Comparison of ENCODE assay signal across 21 cellular contexts in the genomic region with DNA sequence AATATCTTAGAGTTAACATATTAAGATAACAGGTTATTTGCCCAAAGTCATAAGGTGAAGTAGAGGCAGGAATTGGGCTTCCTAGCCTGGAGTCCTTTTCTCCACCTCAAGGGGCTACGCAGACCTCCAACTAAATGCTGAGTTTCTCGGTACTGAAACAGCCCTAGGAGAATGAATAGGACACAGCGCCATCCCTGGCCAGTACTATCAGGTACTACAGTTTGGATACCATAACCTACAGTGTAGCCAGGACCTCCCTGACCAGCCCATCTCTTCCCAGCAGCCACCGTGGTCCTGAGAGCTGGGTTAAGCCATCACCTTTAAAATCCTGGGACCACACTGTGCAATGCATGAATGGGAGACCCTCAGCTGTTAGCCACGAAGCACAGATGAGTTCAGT. TPM values are rescaled to one million over a fixed set of nuclear protein-coding genes. Genes with fewer than 3 reads are reported as not detected.
DNase-seq lines count a peak whose midpoint lies in the region; ATAC-seq, FAIRE-seq and TF ChIP-seq lines count a peak whose summit lies in the region.
"Had no signal": no experiment of that assay in that cellular context is flagged by ENCODE, and none has a peak within 500 bp of the region (broad histone marks: within the 10 kb centered on the region; RNA-seq: fewer than 3 reads in every experiment).

No MANE protein-coding gene starts in this region.

- H3K56ac ChIP-seq in mesendoderm (ENCODE audit: low read length): no peak overlapping the region

- peak; percentile 11; the same call in 1 of the 2 replicates for TF ChIP-seq CTCF in BE2C (IDR thresholded peaks at IDR 0.05; ENCODE audit: low read depth, low read length)
- 0 out of 2 replicates have a peak, but pooled peaks have one; percentile 10 for TF ChIP-seq CTCF in GM12874 (IDR thresholded peaks at IDR 0.05; ENCODE audit: insufficient read depth, low read depth, low read length)
- TF ChIP-seq CTCF in K562 (IDR thresholded peaks at IDR 0.05 in 2 of 3, conservative IDR thresholded peaks at IDR 0.05 in 1 of 3; ENCODE audit: insufficient read depth in 2 of 3, low read depth in 1 of 3, low read length in 3 of 3): peak in 1 of 3 experiments; percentile 6; a peak in 1 of 6 replicates
- TF ChIP-seq CTCF in gastrocnemius medialis (IDR thresholded peaks at IDR 0.05 in 4 of 5, conservative IDR thresholded peaks at IDR 0.05 in 1 of 5): no peak

- no peak for TF ChIP-seq EP300 in K562 (IDR thresholded peaks at IDR 0.05; ENCODE audit: low read length)

- no peaks in the 10 kb centered on the region for H3K79me1 ChIP-seq in mesendoderm (ENCODE audit: low read length)

- no peak overlapping the region for H3K9ac ChIP-seq in K562 (ENCODE audit: insufficient read depth in 1 of 2, low read depth in 2 of 2, low read length in 2 of 2)
- H3K9ac ChIP-seq in mesendoderm (ENCODE audit: low read length): no peak overlapping the region
- H3K9ac ChIP-seq: GM23248, parathyroid adenoma had no signal

- no peaks in the 10 kb centered on the region for H4K20me1 ChIP-seq in K562 (replicated peaks; ENCODE audit: control insufficient read depth, insufficient read depth, low read length)

- ATAC-seq in K562: peak; percentile 78
- no peak for ATAC-seq in gastrocnemius medialis
- ATAC-seq: mucosa of descending colon had no signal

- H3K18ac ChIP-seq in mesendoderm (ENCODE audit: low read length): no peak overlapping the region

- H2AK5ac ChIP-seq in mesendoderm (ENCODE audit: low read length): no peak overlapping the region

- no peak for FAIRE-seq in K562 (lab: Jason Lieb, UNC)

- no peak overlapping the region for H2AFZ ChIP-seq in K562 (ENCODE audit: low read depth, low read length)
- H2AFZ ChIP-seq: GM23248, parathyroid adenoma had no signal

- POLR2A ChIA-PET in K562 (lab: Yijun Ruan, JAX): interaction anchor here (0.6 kb wide), 1 partner anchor 21 kb away, joined by 3 read pairs; no protein-coding TSS in a partner anchor

- intact Hi-C loops in K562 (cut with micrococcal nuclease): no loop called here
- intact Hi-C loops in gastrocnemius medialis (cut with DNase I; ENCODE audit: low total_unique reads): no loop called here

- no peak overlapping the region for H4K5ac ChIP-seq in mesendoderm (ENCODE audit: low read length)

- BruUV-seq in K562 (replicated peaks; lab: Mats Ljungman, UMichigan): no TSS peak

- H3K36me3 ChIP-seq in BE2C (no peaks in the 10 kb centered on the region), K562 (ENCODE audit: control insufficient read depth, insufficient read depth, low read length) (peaks cover 70% of the 10 kb centered on the region; the same call in 2 of the 3 replicates), mesendoderm (ENCODE audit: control insufficient read depth, insufficient read depth, low read length) (no peaks in the 10 kb centered on the region), gastrocnemius medialis (no peaks in the 10 kb centered on the region)

- no peak overlapping the region for H4K8ac ChIP-seq in mesendoderm (ENCODE audit: low read depth, low read length)

- H3K27me3 ChIP-seq in BE2C (no peaks in the 10 kb centered on the region), K562 (ENCODE audit: control insufficient read depth in 2 of 2, insufficient read depth in 2 of 2, low read length in 2 of 2) (no peaks in the 10 kb centered on the region), mesendoderm (ENCODE audit: insufficient read depth, low read length, poor library complexity) (no peaks in the 10 kb centered on the region), gastrocnemius medialis (no peaks in the 10 kb centered on the region)
- H3K27me3 ChIP-seq: Peyer's patch, suprapubic skin had no signal

- no peaks in the 10 kb centered on the region for H3K4me1 ChIP-seq in BE2C
- no peaks in the 10 kb centered on the region; a peak in 1 of 5 replicates for H3K4me1 ChIP-seq in K562 (replicated peaks in 1 of 2; ENCODE audit: control insufficient read depth in 2 of 2, insufficient read depth in 2 of 2, low read length in 2 of 2)
- H3K4me1 ChIP-seq in mesendoderm (ENCODE audit: control insufficient read depth, low read depth, low read length): no peaks in the 10 kb centered on the region
- H3K4me1 ChIP-seq in gastrocnemius medialis: no peaks in the 10 kb centered on the region
- H3K4me1 ChIP-seq: parathyroid adenoma, Peyer's patch, suprapubic skin had no signal

- H3K4me2 ChIP-seq in K562 (ENCODE audit: insufficient read depth, low read length) (no peak overlapping the region), mesendoderm (ENCODE audit: low read length) (no peak overlapping the region)

- no peak overlapping the region for H2BK120ac ChIP-seq in mesendoderm (ENCODE audit: low read depth, low read length)

- no peaks in the 10 kb centered on the region for H3K9me3 ChIP-seq in BE2C
- H3K9me3 ChIP-seq in K562 (replicated peaks; ENCODE audit: control insufficient read depth, insufficient read depth, low read depth, low read length): no peaks in the 10 kb centered on the region
- no peaks in the 10 kb centered on the region for H3K9me3 ChIP-seq in gastrocnemius medialis
- H3K9me3 ChIP-seq: mucosa of descending colon, Peyer's patch, suprapubic skin had no signal

- H3K9me1 ChIP-seq in K562 (ENCODE audit: control insufficient read depth, insufficient read depth, low read length): no peaks in the 10 kb centered on the region

- TF ChIP-seq RAD21 in K562 (CRISPR knock-in tag; conservative IDR thresholded peaks at IDR 0.05 in 1 of 2, IDR thresholded peaks at IDR 0.05 in 1 of 2): no peak

- H3K4ac ChIP-seq in mesendoderm (ENCODE audit: low read depth, low read length): no peak overlapping the region

- H3K79me2 ChIP-seq in K562 (ENCODE audit: control insufficient read depth, insufficient read depth, low read length) (no peaks in the 10 kb centered on the region), mesendoderm (ENCODE audit: control insufficient read depth, insufficient read depth, low read length) (no peaks in the 10 kb centered on the region)
- H3K79me2 ChIP-seq: parathyroid adenoma had no signal

- H2BK15ac ChIP-seq in mesendoderm (replicated peaks; ENCODE audit: low read depth): no peak overlapping the region

- WGBS in K562 (ENCODE audit: insufficient coverage, low coverage, missing lambda C conversion rate): 96% methylated on average over 5 of the region's 5 CpGs
- WGBS in mesendoderm (ENCODE audit: extremely low coverage, insufficient coverage, low lambda C conversion rate): no CpG with 5 or more reads among the region's 5 CpGs

- H2BK5ac ChIP-seq in mesendoderm (ENCODE audit: low read length): no peak overlapping the region

- TF ChIP-seq POLR2A in K562 (conservative IDR thresholded peaks at IDR 0.05): no peak
- no peak for TF ChIP-seq POLR2A in gastrocnemius medialis (IDR thresholded peaks at IDR 0.05)

- H3K23ac ChIP-seq in mesendoderm (ENCODE audit: low read length): no peak overlapping the region

- no peak for DNase-seq in BE2C
- peak in 1 of 4 experiments; percentile 19 for DNase-seq in K562 (ENCODE audit: extremely low read depth in 1 of 4, low spot score in 3 of 4)
- DNase-seq in mesendoderm: peak; percentile 81
- no peak for DNase-seq in GM19238 (ENCODE audit: insufficient read length, low spot score)
- no peak for DNase-seq in NOMO-1 treated with dmso at 0.1 percent for 144 hours (lab: John Stamatoyannopoulos, UW; ENCODE audit: unreplicated experiment)
- DNase-seq in gastrocnemius medialis: no peak
- DNase-seq in SIG-M5 treated with dmso at 0.1 percent for 504 hours (lab: John Stamatoyannopoulos, UW; ENCODE audit: unreplicated experiment): no peak
- DNase-seq: activated CD4-positive, alpha-beta memory T cell treated with anti-CD3 and anti-CD28 coated beads, Interleukin-2, amount 10 ng/mL, durations not matched to agents 7 days and 5 days; amniotic stem cell; caudate nucleus; GM23248; mucosa of descending colon; NCI-H1105; NCI-H526; Peyer's patch; stimulated activated CD4-positive, alpha-beta T cell treated with anti-CD3 and anti-CD28 coated beads, Interleukin-4, amount 100 ng/mL, for 4 hours; stimulated activated CD8-positive, alpha-beta memory T cell treated with anti-CD3 and anti-CD28 coated beads, Interleukin-4, amount 100 ng/mL, for 48 hours had no signal

- in situ Hi-C loops in K562 (cut with MboI): no loop called here
- in situ Hi-C loops in gastrocnemius medialis (cut with MboI; ENCODE audit: low sequenced_read_pairs in 4 of 4): no loop called here

- CTCF ChIA-PET in K562 (lab: Yijun Ruan, JAX; ENCODE audit: low intra/inter-chr PET ratio): no interaction called here

- H3K4me3 ChIP-seq in BE2C (ENCODE audit: low read depth, low read length) (no peak overlapping the region), K562 (no peak overlapping the region), mesendoderm (ENCODE audit: low read length) (no peak overlapping the region), gastrocnemius medialis (no peak overlapping the region)
- H3K4me3 ChIP-seq: GM23248, mucosa of descending colon, Peyer's patch, skin epidermis, suprapubic skin had no signal

- no peak overlapping the region for H3K27ac ChIP-seq in K562 (ENCODE audit: extremely low read depth, low read depth, low read length)
- no peak overlapping the region for H3K27ac ChIP-seq in mesendoderm (ENCODE audit: low read depth, low read length)
- H3K27ac ChIP-seq in gastrocnemius medialis: no peak overlapping the region
- H3K27ac ChIP-seq: GM23248, parathyroid adenoma, Peyer's patch, skin epidermis, suprapubic skin had no signal

TF ChIP-seq in K562, 482 proteins besides CTCF, POLR2A, EP300 and RAD21 (continues in another document):
- no peak for TF ChIP-seq ZNF197 (CRISPR knock-in tag; IDR thresholded peaks at IDR 0.05; ENCODE audit: low read depth)

RNA-seq across cellular contexts. Expression of gene CASP8, which starts 15.7 kb away (rescaled TPM):
- polyA plus RNA-seq in BE2C (2012; ENCODE audit: insufficient read depth, insufficient read length, low read depth): 2.8 TPM
- 15.2 and 30.8 TPM in 2 replicates for total RNA-seq in K562 (2011; cell fraction: chromatin; rRNA removed; ENCODE audit: low replicate concordance)
- total RNA-seq in K562 (2011; cell fraction: nucleolus; rRNA removed): 10.2 and 12.5 TPM in 2 replicates
- total RNA-seq in K562 (2011; cell fraction: nucleoplasm; rRNA removed): 12.8 and 16.9 TPM in 2 replicates
- total RNA-seq in K562 (2014; rRNA removed) (20.9 and 23.2 TPM in 2 replicates), K562 (2014; rRNA removed; fragmentation: Illumina TruSeq; extraction: Trizol) (27.7 and 32.8 TPM in 2 replicates), K562 (2015; rRNA removed; fragmentation: Illumina TruSeq; extraction: Trizol) (27.7 and 31.4 TPM in 2 replicates), K562 (2021) (17.9 and 21.6 TPM in 2 replicates), gastrocnemius medialis (1 to 10 TPM; 2.3 to 3.5 (median 2.9) TPM)
- polyA plus RNA-seq in K562 (2011; rRNA removed) (15.1 and 16.6 TPM in 2 replicates), K562 (2014; fragmentation: Illumina TruSeq; extraction: Trizol) (20.7 and 24.8 TPM in 2 replicates), K562 (2014; fragmentation: Nextera tagmentation; extraction: Ambion mirVana) (10 to 100 TPM; 10.2 to 19.3 TPM), K562 (2014; rRNA removed) (15.5 and 19.4 TPM in 2 replicates)
- polyA plus RNA-seq in K562 (2011; cell fraction: cytosol; rRNA removed): 7.0 and 11.9 TPM in 2 replicates
- 19.5 and 20.9 TPM in 2 replicates for polyA plus RNA-seq in K562 (2011; cell fraction: nucleus; rRNA removed)
- 15.1 and 20.9 TPM in 2 replicates for polyA plus RNA-seq in K562 (2012)
- polyA minus RNA-seq in K562 (2011; rRNA and poly(A)+ RNA removed): 22.1 and 23.8 TPM in 2 replicates
- polyA minus RNA-seq in K562 (2011; cell fraction: cytosol; rRNA and poly(A)+ RNA removed): 7.6 and 10.8 TPM in 2 replicates
- polyA minus RNA-seq in K562 (2011; cell fraction: nucleus; rRNA and poly(A)+ RNA removed): 9.6 and 14.7 TPM in 2 replicates
- 5.6 TPM for polyA plus RNA-seq in mesendoderm (2013, experiment 1 of 2)
- polyA plus RNA-seq in mesendoderm (2013, experiment 2 of 2): 6.0 TPM

Comparison
In these comparisons a context has a peak if more than half of its experiments do, and no peak if none do; other contexts are left out.
1. CTCF ChIP-seq: peak in BE2C (single experiment) and GM12874 (single experiment); none in gastrocnemius medialis (0 of 5).